7 cellular contexts compared by ENCODE assay signal in genomic region chr7:132155715-132156114, GRCh38.
"Had no signal": no experiment of that assay in that cellular context is flagged by ENCODE, and none has a peak within 500 bp of the region (broad histone marks: within the 10 kb centered on the region; RNA-seq: fewer than 3 reads in every experiment).

No MANE protein-coding gene starts in this region.

- H3K4me3 Mint-ChIP-seq: IgD-negative memory B cell had no signal

- H2AFZ ChIP-seq: GM23338 had no signal

- H3K9me3 ChIP-seq: HAP-1 had no signal

- H3K4me1 ChIP-seq: HAP-1 had no signal

- DNase-seq: KG1 had no signal

- ATAC-seq: HCT116, HepG2 had no signal

- H3K4me1 Mint-ChIP-seq: IgD-negative memory B cell had no signal

- H3K27ac Mint-ChIP-seq: GM23338, IgD-negative memory B cell had no signal

- H3K4me2 ChIP-seq: GM23338 had no signal

- H3K36me3 ChIP-seq: HAP-1 had no signal

- H3K27ac ChIP-seq: HL-60 had no signal

- H3K4me3 ChIP-seq: GM23338, HAP-1 had no signal

- H3K27me3 Mint-ChIP-seq: IgD-negative memory B cell had no signal

- H3K9me3 Mint-ChIP-seq: IgD-negative memory B cell had no signal

- H3K36me3 Mint-ChIP-seq: IgD-negative memory B cell had no signal
